ENCODE assay signal across 8 cellular contexts in genomic region chr20:23350855-23351838, GRCh38. TPM values are rescaled to one million over a fixed set of nuclear protein-coding genes. Genes with fewer than 3 reads are reported as not detected.
DNase-seq lines count a peak whose midpoint lies in the region; ATAC-seq and TF ChIP-seq lines count a peak whose summit lies in the region.

No MANE protein-coding gene starts in this region.

- no peaks in the 10 kb centered on the region for H3K27me3 Mint-ChIP-seq in naive B cell
- H3K27me3 Mint-ChIP-seq in stimulated activated naive CD8-positive, alpha-beta T cell treated with anti-CD3 and anti-CD28 coated beads, Interleukin-15, Interleukin-2, amounts not matched to agents 100 ng/mL and 50 ng/mL, for 24 hours, result no peaks in the 10 kb centered on the region

- TF ChIP-seq CTCF in AG04449 (IDR thresholded peaks at IDR 0.05; ENCODE audit: insufficient read depth, low read length, missing control alignments), result no peak

- ATAC-seq in GM18870 (IDR thresholded peaks at IDR 0.05; ENCODE audit: unreplicated experiment) (peak; percentile 18), HG03066 (IDR thresholded peaks at IDR 0.05; ENCODE audit: low read depth, unreplicated experiment) (peak; percentile 18), naive B cell (ENCODE audit: low read depth in 2 of 2) (peak; percentile 37 to 38)

- CTCF ChIA-PET in AG04449 (lab: Yijun Ruan, JAX), result interaction anchor here (1.0 to 3.2 kb wide), 9 partner anchors 49 to 665 kb away, joined by 3 to 24 read pairs (median 5); no protein-coding TSS in a partner anchor

- peak overlapping the region; percentile 96 to 100 (median 100) for H3K27ac Mint-ChIP-seq in naive B cell
- H3K27ac Mint-ChIP-seq in stimulated activated naive CD8-positive, alpha-beta T cell treated with anti-CD3 and anti-CD28 coated beads, Interleukin-15, Interleukin-2, amounts not matched to agents 100 ng/mL and 50 ng/mL, for 24 hours, result peak overlapping the region; percentile 99

- peak overlapping the region; percentile 99 for H3K27ac ChIP-seq in epithelial cell of prostate

- no peaks in the 10 kb centered on the region for H3K36me3 Mint-ChIP-seq in naive B cell
- peaks cover 30% of the 10 kb centered on the region for H3K36me3 Mint-ChIP-seq in stimulated activated naive CD8-positive, alpha-beta T cell treated with anti-CD3 and anti-CD28 coated beads, Interleukin-15, Interleukin-2, amounts not matched to agents 100 ng/mL and 50 ng/mL, for 24 hours (ENCODE audit: low read depth)

- peaks cover 18 to 39% (median 37%) of the 10 kb centered on the region in 3 donors for H3K4me1 Mint-ChIP-seq in naive B cell
- peaks cover 35% of the 10 kb centered on the region for H3K4me1 Mint-ChIP-seq in stimulated activated naive CD8-positive, alpha-beta T cell treated with anti-CD3 and anti-CD28 coated beads, Interleukin-15, Interleukin-2, amounts not matched to agents 100 ng/mL and 50 ng/mL, for 24 hours (ENCODE audit: low read depth)

- POLR2A ChIA-PET in AG04449 (lab: Yijun Ruan, JAX), result interaction anchor here (0.7 to 2.5 kb wide), 5 partner anchors 10 to 662 kb away, joined by 3 to 11 read pairs (median 4); partner anchors contain the start of genes GZF1 and NAPB

- no peaks in the 10 kb centered on the region for H3K9me3 Mint-ChIP-seq in naive B cell
- H3K9me3 Mint-ChIP-seq in stimulated activated naive CD8-positive, alpha-beta T cell treated with anti-CD3 and anti-CD28 coated beads, Interleukin-15, Interleukin-2, amounts not matched to agents 100 ng/mL and 50 ng/mL, for 24 hours, result no peaks in the 10 kb centered on the region

- H3K4me3 ChIP-seq in AG04449 (ENCODE audit: low read depth, low read length), result peak overlapping the region; percentile 86

- peak overlapping the region; percentile 90 to 100 (median 99) for H3K4me3 Mint-ChIP-seq in naive B cell
- H3K4me3 Mint-ChIP-seq in stimulated activated naive CD8-positive, alpha-beta T cell treated with anti-CD3 and anti-CD28 coated beads, Interleukin-15, Interleukin-2, amounts not matched to agents 100 ng/mL and 50 ng/mL, for 24 hours, result peak overlapping the region; percentile 87

- no peak for DNase-seq in AG04449 (ENCODE audit: low read depth, low spot score)
- peak; percentile 85 for DNase-seq in NCI-H748 (lab: John Stamatoyannopoulos, UW; ENCODE audit: unreplicated experiment)
- peak; percentile 46 for DNase-seq in activated T-cell treated with anti-CD3 and anti-CD28 coated beads for 1 hour (ENCODE audit: low read depth)
- DNase-seq in epithelial cell of prostate (ENCODE audit: low read depth, low spot score), result no peak
- DNase-seq in naive B cell, result peak; percentile 67

RNA-seq across cellular contexts. Expression of gene NXT1, which starts 0.6 kb away (rescaled TPM):
- 10 to 100 TPM; 58.3 to 81.9 (median 65.7) TPM for polyA plus RNA-seq in naive B cell (ENCODE audit: low read depth in 6 of 6)

RNA-seq across cellular contexts. Expression of gene GZF1, which starts 10.8 kb away (rescaled TPM):
- 1 to 10 TPM in 5 of 6 donors, not detected in 1; 2.3 to 3.5 (median 3.1) TPM for polyA plus RNA-seq in naive B cell (ENCODE audit: low read depth in 6 of 6)

Comparison
In these comparisons a context has a peak if more than half of its experiments do, and no peak if none do; other contexts are left out.
1. DNase-seq: peak in NCI-H748 (single experiment), activated T-cell treated with anti-CD3 and anti-CD28 coated beads for 1 hour (single experiment) and naive B cell (single experiment); none in AG04449 (single experiment) and epithelial cell of prostate (single experiment).
2. Peak in every context shown above with its lines, with median percentiles within 50 percentile points of each other: ATAC-seq.